In the genomic region with DNA sequence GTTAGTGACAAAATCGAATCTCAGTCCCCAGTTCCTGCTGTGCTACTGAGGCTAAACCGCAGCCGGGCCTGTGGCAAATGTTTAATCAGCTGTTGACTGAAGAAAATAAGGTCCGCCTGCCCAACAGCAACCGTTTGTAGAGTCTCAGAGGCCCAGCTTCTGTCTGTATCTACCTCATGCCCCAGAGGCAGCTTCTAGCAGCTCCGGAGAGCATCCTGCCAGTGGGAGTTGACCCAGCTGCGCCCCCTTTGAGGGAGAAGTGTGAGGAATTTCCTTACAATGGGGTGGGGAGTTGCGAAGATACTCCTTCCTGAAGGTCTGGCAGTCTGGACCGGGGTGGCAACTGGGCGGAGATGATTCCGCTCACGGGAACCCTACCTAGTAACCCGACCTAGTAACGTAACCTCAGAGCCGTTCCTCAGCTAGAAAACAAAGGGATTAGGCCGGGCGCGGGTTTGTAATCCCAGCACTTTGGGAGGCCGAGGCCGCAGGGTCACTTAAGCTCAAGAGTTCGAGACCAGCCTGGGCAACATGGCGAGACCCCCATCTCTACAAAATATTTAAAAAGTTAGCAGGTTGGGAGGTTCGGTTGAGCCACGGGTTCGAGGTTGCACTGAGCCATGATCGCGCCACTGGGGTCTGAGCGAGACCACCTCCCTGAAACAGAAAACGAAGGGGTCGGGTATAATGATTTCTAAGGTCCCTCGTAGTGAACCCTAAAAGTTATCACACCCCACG, we compare ENCODE assay signal across 7 cellular contexts. TPM values are rescaled to one million over a fixed set of nuclear protein-coding genes. Genes with fewer than 3 reads are reported as not detected.
DNase-seq lines count a peak whose midpoint lies in the region; ATAC-seq and TF ChIP-seq lines count a peak whose summit lies in the region.

No MANE protein-coding gene starts in this region.

- WGBS in gastroesophageal sphincter (ENCODE audit: low coverage in 1 of 2), 2 donors = 6 to 13% methylated on average over 9 to 10 of the region's 32 CpGs

- H3K9me3 Mint-ChIP-seq in activated T-helper 2 cell treated with anti-CD3 and anti-CD28 coated beads, Interferon-gamma antibody, Interleukin-2, Interleukin-4, amounts not matched to agents 10 μg/mL and 5 μg/mL and 100 μg/mL, durations not matched to agents 14 hours and 24 hours and 36 hours = no peaks in the 10 kb centered on the region

- no peak overlapping the region for H2AFZ ChIP-seq in neuron (ENCODE audit: low read depth, low read length)

- H3K36me3 ChIP-seq in gastroesophageal sphincter = peaks cover 0 to 20% of the 10 kb centered on the region in 2 donors
- peaks cover 17% of the 10 kb centered on the region for H3K36me3 ChIP-seq in neuron (ENCODE audit: insufficient read depth, low read length)

- H3K27me3 ChIP-seq in gastroesophageal sphincter (no peaks in the 10 kb centered on the region), neuron (ENCODE audit: insufficient read depth, low read length) (no peaks in the 10 kb centered on the region)

- peak overlapping the region; percentile 75 to 96 (median 94) for H3K27ac ChIP-seq in gastroesophageal sphincter

- ATAC-seq in gastroesophageal sphincter (peak; percentile 26), GM18517 (IDR thresholded peaks at IDR 0.05; ENCODE audit: unreplicated experiment) (no peak)

- no peak for TF ChIP-seq EP300 in gastroesophageal sphincter (IDR thresholded peaks at IDR 0.05)

- peak overlapping the region; percentile 76 for H3K27ac Mint-ChIP-seq in activated T-helper 2 cell treated with anti-CD3 and anti-CD28 coated beads, Interferon-gamma antibody, Interleukin-2, Interleukin-4, amounts not matched to agents 10 μg/mL and 5 μg/mL and 100 μg/mL, durations not matched to agents 14 hours and 24 hours and 36 hours

- intact Hi-C loops in activated T-helper 2 cell treated with anti-CD3 and anti-CD28 coated beads, Interferon-gamma antibody, Interleukin-2, Interleukin-4, amounts not matched to agents 10 μg/mL and 5 μg/mL and 100 μg/mL, durations not matched to agents 14 hours and 24 hours and 36 hours (cut with micrococcal nuclease) = loop anchor here (5.0 kb wide), 3 partner anchors 354 to 506 kb away; a partner anchor contains a TSS

- H3K4me1 ChIP-seq in gastroesophageal sphincter = peaks cover 0 to 61% (median 9%) of the 10 kb centered on the region in 3 donors
- peaks cover 50% of the 10 kb centered on the region for H3K4me1 ChIP-seq in neuron (ENCODE audit: insufficient read depth, low read length)

- DNase-seq in GM10248 (ENCODE audit: extremely low spot score) = peak; percentile 45
- DNase-seq in HK-2 (ENCODE audit: unreplicated experiment) = peak; percentile 91
- DNase-seq in NOMO-1 (lab: John Stamatoyannopoulos, UW; ENCODE audit: unreplicated experiment in 2 of 2) = peak; percentile 18 to 51
- DNase-seq in activated T-helper 2 cell treated with anti-CD3 and anti-CD28 coated beads, Interferon-gamma antibody, Interleukin-2, Interleukin-4, amounts not matched to agents 10 μg/mL and 5 μg/mL and 100 μg/mL, durations not matched to agents 14 hours and 24 hours and 36 hours (ENCODE audit: low spot score) = peak; percentile 39

- TF ChIP-seq CTCF in GM10248 (IDR thresholded peaks at IDR 0.05; ENCODE audit: control extremely low read depth, extremely low read depth, low read depth, missing control alignments) (peak; percentile 35), gastroesophageal sphincter (IDR thresholded peaks at IDR 0.05) (peak in 1 of 4 experiments; percentile 22)

- no peak for TF ChIP-seq POLR2A in gastroesophageal sphincter (IDR thresholded peaks at IDR 0.05)

- H3K36me3 Mint-ChIP-seq in activated T-helper 2 cell treated with anti-CD3 and anti-CD28 coated beads, Interferon-gamma antibody, Interleukin-2, Interleukin-4, amounts not matched to agents 10 μg/mL and 5 μg/mL and 100 μg/mL, durations not matched to agents 14 hours and 24 hours and 36 hours (ENCODE audit: low read depth) = peaks cover 35% of the 10 kb centered on the region

- POLR2A ChIA-PET in GM10248 (lab: Yijun Ruan, JAX) = interaction anchor here (1.0 to 1.5 kb wide), 3 partner anchors 9 to 12 kb away, joined by 3 to 5 read pairs (median 4); a partner anchor contains a TSS

- H3K9me3 ChIP-seq in gastroesophageal sphincter = no peaks in the 10 kb centered on the region
- no peaks in the 10 kb centered on the region for H3K9me3 ChIP-seq in neuron (ENCODE audit: low read length)

- H3K4me3 Mint-ChIP-seq in activated T-helper 2 cell treated with anti-CD3 and anti-CD28 coated beads, Interferon-gamma antibody, Interleukin-2, Interleukin-4, amounts not matched to agents 10 μg/mL and 5 μg/mL and 100 μg/mL, durations not matched to agents 14 hours and 24 hours and 36 hours (ENCODE audit: low read depth) = peak overlapping the region; percentile 78

- H3K4me3 ChIP-seq in gastroesophageal sphincter (peak overlapping the region; percentile 70 to 91), neuron (ENCODE audit: low read length) (peak overlapping the region; percentile 88)

- CTCF ChIA-PET in GM10248 (lab: Yijun Ruan, JAX) = interaction anchor here (1.0 to 2.5 kb wide), 10 partner anchors 9 to 64 kb away, joined by 3 to 16 read pairs (median 5); a partner anchor contains a TSS

- no peaks in the 10 kb centered on the region for H3K27me3 Mint-ChIP-seq in activated T-helper 2 cell treated with anti-CD3 and anti-CD28 coated beads, Interferon-gamma antibody, Interleukin-2, Interleukin-4, amounts not matched to agents 10 μg/mL and 5 μg/mL and 100 μg/mL, durations not matched to agents 14 hours and 24 hours and 36 hours (ENCODE audit: low read depth)

- H3K4me1 Mint-ChIP-seq in activated T-helper 2 cell treated with anti-CD3 and anti-CD28 coated beads, Interferon-gamma antibody, Interleukin-2, Interleukin-4, amounts not matched to agents 10 μg/mL and 5 μg/mL and 100 μg/mL, durations not matched to agents 14 hours and 24 hours and 36 hours (ENCODE audit: low read depth) = peaks cover 52% of the 10 kb centered on the region

RNA-seq across cellular contexts. Expression of a gene that starts 0.8 kb away (rescaled TPM):
- 4.5 and 5.5 TPM in 2 replicates for total RNA-seq in activated T-helper 2 cell treated with anti-CD3 and anti-CD28 coated beads, Interferon-gamma antibody, Interleukin-2, Interleukin-4, amounts not matched to agents 10 μg/mL and 5 μg/mL and 100 μg/mL, durations not matched to agents 14 hours and 24 hours and 36 hours
- 10 to 100 TPM in 2 of 4 donors, 1 to 10 TPM in 2; 5.3 to 12.5 (median 10.5) TPM for total RNA-seq in gastroesophageal sphincter

RNA-seq across cellular contexts. Expression of a gene that starts 9.7 kb away (rescaled TPM):
- 81.5 and 82.2 TPM in 2 replicates for total RNA-seq in activated T-helper 2 cell treated with anti-CD3 and anti-CD28 coated beads, Interferon-gamma antibody, Interleukin-2, Interleukin-4, amounts not matched to agents 10 μg/mL and 5 μg/mL and 100 μg/mL, durations not matched to agents 14 hours and 24 hours and 36 hours
- 100 to 1,000 TPM in 2 of 4 donors, 10 to 100 TPM in 2; 72.7 to 132 (median 102) TPM for total RNA-seq in gastroesophageal sphincter

RNA-seq across cellular contexts. Expression of a gene that starts 36.9 kb away (rescaled TPM):
- not detected in 2 replicates for total RNA-seq in activated T-helper 2 cell treated with anti-CD3 and anti-CD28 coated beads, Interferon-gamma antibody, Interleukin-2, Interleukin-4, amounts not matched to agents 10 μg/mL and 5 μg/mL and 100 μg/mL, durations not matched to agents 14 hours and 24 hours and 36 hours
- 100 to 1,000 TPM; 152 to 341 (median 157) TPM for total RNA-seq in gastroesophageal sphincter

RNA-seq across cellular contexts. Expression of a gene that starts 54.9 kb away (rescaled TPM):
- total RNA-seq in activated T-helper 2 cell treated with anti-CD3 and anti-CD28 coated beads, Interferon-gamma antibody, Interleukin-2, Interleukin-4, amounts not matched to agents 10 μg/mL and 5 μg/mL and 100 μg/mL, durations not matched to agents 14 hours and 24 hours and 36 hours = 7.0 and 7.9 TPM in 2 replicates
- 1 to 10 TPM; 6.4 to 10.0 (median 8.1) TPM for total RNA-seq in gastroesophageal sphincter

RNA-seq across cellular contexts. Expression of a gene that starts 55.1 kb away (rescaled TPM):
- total RNA-seq in activated T-helper 2 cell treated with anti-CD3 and anti-CD28 coated beads, Interferon-gamma antibody, Interleukin-2, Interleukin-4, amounts not matched to agents 10 μg/mL and 5 μg/mL and 100 μg/mL, durations not matched to agents 14 hours and 24 hours and 36 hours = 22.7 and 25.8 TPM in 2 replicates
- total RNA-seq in gastroesophageal sphincter = 10 to 100 TPM in 2 of 4 donors, 1 to 10 TPM in 2; 7.1 to 25.1 (median 14.0) TPM

Comparison
In these comparisons a context has a peak if more than half of its experiments do, and no peak if none do; other contexts are left out.
1. DNase-seq: peak in every context shown above with its lines; median percentile 91 in HK-2; 45 in GM10248; 39 in activated T-helper 2 cell treated with anti-CD3 and anti-CD28 coated beads, Interferon-gamma antibody, Interleukin-2, Interleukin-4, amounts not matched to agents 10 μg/mL and 5 μg/mL and 100 μg/mL, durations not matched to agents 14 hours and 24 hours and 36 hours; 34 in NOMO-1.
2. RNA of a gene that starts 36.9 kb away (total RNA-seq): 152 to 341 TPM in gastroesophageal sphincter; not detected in activated T-helper 2 cell treated with anti-CD3 and anti-CD28 coated beads, Interferon-gamma antibody, Interleukin-2, Interleukin-4, amounts not matched to agents 10 μg/mL and 5 μg/mL and 100 μg/mL, durations not matched to agents 14 hours and 24 hours and 36 hours; every median in the first group is over 100 times any median in the second.